Comparison of ENCODE assay signal across 14 cellular contexts in genomic region chr6:136535017-136535416, GRCh38. TPM values are rescaled to one million over a fixed set of nuclear protein-coding genes. Genes with fewer than 3 reads are reported as not detected.
DNase-seq lines count a peak whose midpoint lies in the region; ATAC-seq and TF ChIP-seq lines count a peak whose summit lies in the region.
"Had no signal": no experiment of that assay in that cellular context is flagged by ENCODE, and none has a peak within 500 bp of the region (broad histone marks: within the 10 kb centered on the region; RNA-seq: fewer than 3 reads in every experiment).

No MANE protein-coding gene starts in this region.

- no peak for DNase-seq in GM23338 (ENCODE audit: low spot score)
- peak; percentile 55 for DNase-seq in NCI-H2227 (lab: John Stamatoyannopoulos, UW; ENCODE audit: unreplicated experiment)
- peak; percentile 46 for DNase-seq in ecto neural progenitor cell (ENCODE audit: low spot score)
- DNase-seq in neural progenitor cell (ENCODE audit: low spot score): peak; percentile 14
- DNase-seq in mucosa of descending colon: no peak
- DNase-seq in stimulated activated CD4-positive, alpha-beta T cell treated with anti-CD3 and anti-CD28 coated beads, Interleukin-2, amount 100 ng/mL, for 48 hours: no peak
- DNase-seq: ACHN; CD4-positive, CD25-positive, alpha-beta regulatory T cell; DMS53; GF-D8; GM23248 had no signal

- H3K27me3 ChIP-seq in GM23338 (ENCODE audit: insufficient read depth) (no peaks in the 10 kb centered on the region), neural progenitor cell (no peaks in the 10 kb centered on the region)
- H3K27me3 ChIP-seq: BLaER1 treated with 17β-estradiol and CSF1 and Interleukin-3, amounts not matched to agents 10 nM and 100 nM had no signal

- H3K4me2 ChIP-seq in GM23338: no peak overlapping the region; the same call in 1 of the 2 replicates
- H3K4me2 ChIP-seq in neural progenitor cell: no peak overlapping the region
- H3K4me2 ChIP-seq: BLaER1 treated with 17β-estradiol and CSF1 and Interleukin-3, amounts not matched to agents 10 nM and 100 nM had no signal

- H3K27ac ChIP-seq in GM23338 (ENCODE audit: low read depth) (no peak overlapping the region), neural progenitor cell (no peak overlapping the region)
- H3K27ac ChIP-seq: BLaER1 treated with 17β-estradiol and CSF1 and Interleukin-3, amounts not matched to agents 10 nM and 100 nM; GM23248 had no signal

- no peak overlapping the region for H3K4me3 ChIP-seq in GM23338
- no peak overlapping the region for H3K4me3 ChIP-seq in neural progenitor cell
- H3K4me3 ChIP-seq in mucosa of descending colon: no peak overlapping the region
- H3K4me3 ChIP-seq: BLaER1 treated with 17β-estradiol and CSF1 and Interleukin-3, amounts not matched to agents 10 nM and 100 nM; GM23248; HAP-1 had no signal

- no peaks in the 10 kb centered on the region for H3F3A ChIP-seq in GM23338 (replicated peaks; ENCODE audit: low read depth)
- H3F3A ChIP-seq in neural progenitor cell (ENCODE audit: low read depth): peaks cover 8% of the 10 kb centered on the region

- no peak overlapping the region for H3K27ac Mint-ChIP-seq in GM23338
- H3K27ac Mint-ChIP-seq in neural progenitor cell: no peak overlapping the region
- H3K27ac Mint-ChIP-seq: CD4-positive, CD25-positive, alpha-beta regulatory T cell had no signal

- no peaks in the 10 kb centered on the region for H3K9me3 ChIP-seq in neural progenitor cell (ENCODE audit: low read depth)
- no peaks in the 10 kb centered on the region for H3K9me3 ChIP-seq in mucosa of descending colon
- H3K9me3 ChIP-seq: BLaER1 treated with 17β-estradiol and CSF1 and Interleukin-3, amounts not matched to agents 10 nM and 100 nM; HAP-1 had no signal

- H3K36me3 ChIP-seq in GM23338 (ENCODE audit: insufficient read depth) (no peaks in the 10 kb centered on the region), neural progenitor cell (no peaks in the 10 kb centered on the region), mucosa of descending colon (ENCODE audit: low read depth) (no peaks in the 10 kb centered on the region)
- H3K36me3 ChIP-seq: BLaER1 treated with 17β-estradiol and CSF1 and Interleukin-3, amounts not matched to agents 10 nM and 100 nM; HAP-1 had no signal

- H3K4me3 Mint-ChIP-seq in GM23338 (no peak overlapping the region; the same call in 2 of the 3 replicates), neural progenitor cell (no peak overlapping the region)
- H3K4me3 Mint-ChIP-seq: CD4-positive, CD25-positive, alpha-beta regulatory T cell had no signal

- H3K9ac ChIP-seq in neural progenitor cell: no peak overlapping the region
- H3K9ac ChIP-seq: BLaER1 treated with 17β-estradiol and CSF1 and Interleukin-3, amounts not matched to agents 10 nM and 100 nM; GM23248 had no signal

- H2AFZ ChIP-seq in GM23338 (no peak overlapping the region), neural progenitor cell (replicated peaks) (no peak overlapping the region)
- H2AFZ ChIP-seq: GM23248 had no signal

- peak; percentile 56 for ATAC-seq in GM23338
- ATAC-seq in mucosa of descending colon: no peak
- no peak for ATAC-seq in GM21423 (IDR thresholded peaks at IDR 0.05; ENCODE audit: unreplicated experiment)

- H3K4me1 ChIP-seq in GM23338 (ENCODE audit: insufficient read depth) (peaks cover 46% of the 10 kb centered on the region), neural progenitor cell (peaks cover 18% of the 10 kb centered on the region), mucosa of descending colon (ENCODE audit: low read depth) (no peaks in the 10 kb centered on the region)
- H3K4me1 ChIP-seq: BLaER1 treated with 17β-estradiol and CSF1 and Interleukin-3, amounts not matched to agents 10 nM and 100 nM had no signal

- H3K9me3 Mint-ChIP-seq in GM23338 (no peaks in the 10 kb centered on the region), neural progenitor cell (peaks cover 2% of the 10 kb centered on the region)

- TF ChIP-seq CTCF in GM23338 (conservative IDR thresholded peaks at IDR 0.05; ENCODE audit: low read depth in 2 of 2): no peak
- TF ChIP-seq CTCF in neural progenitor cell (IDR thresholded peaks at IDR 0.05): no peak
- no peak for TF ChIP-seq CTCF in mucosa of descending colon (IDR thresholded peaks at IDR 0.05)

- H3K36me3 Mint-ChIP-seq in GM23338 (ENCODE audit: low read depth) (peaks cover 10% of the 10 kb centered on the region; the same call in 2 of the 3 replicates), neural progenitor cell (no peaks in the 10 kb centered on the region)
- H3K36me3 Mint-ChIP-seq: CD4-positive, CD25-positive, alpha-beta regulatory T cell had no signal

- H4K20me1 ChIP-seq in GM23338 (replicated peaks; ENCODE audit: insufficient read depth) (peaks cover 27% of the 10 kb centered on the region), neural progenitor cell (ENCODE audit: low read depth) (peaks cover 7% of the 10 kb centered on the region)
- H4K20me1 ChIP-seq: BLaER1 treated with 17β-estradiol and CSF1 and Interleukin-3, amounts not matched to agents 10 nM and 100 nM had no signal

- no peaks in the 10 kb centered on the region for H3K9me2 ChIP-seq in GM23338 (ENCODE audit: insufficient read depth)

- peaks cover 100% of the 10 kb centered on the region for H3K79me2 ChIP-seq in GM23338 (replicated peaks; ENCODE audit: insufficient read depth)
- peaks cover 5% of the 10 kb centered on the region for H3K79me2 ChIP-seq in neural progenitor cell (ENCODE audit: low read depth)

- H3K4me1 Mint-ChIP-seq in GM23338: peaks cover 60% of the 10 kb centered on the region
- peaks cover 45% of the 10 kb centered on the region for H3K4me1 Mint-ChIP-seq in neural progenitor cell
- H3K4me1 Mint-ChIP-seq: CD4-positive, CD25-positive, alpha-beta regulatory T cell had no signal

- intact Hi-C loops in mucosa of descending colon (cut with DNase I, micrococcal nuclease): no loop called here

- peaks cover 1% of the 10 kb centered on the region for H3K27me3 Mint-ChIP-seq in GM23338 (ENCODE audit: insufficient read depth, low read depth, poor library complexity)
- peaks cover 4% of the 10 kb centered on the region for H3K27me3 Mint-ChIP-seq in neural progenitor cell (ENCODE audit: insufficient read depth, low read depth)

TF ChIP-seq in GM23338, 12 proteins besides CTCF, POLR2A, EP300 and RAD21 (continues in another document):
- TF ChIP-seq REST (IDR thresholded peaks at IDR 0.05; ENCODE audit: unreplicated experiment): no peak
- TF ChIP-seq EZH2phosphoT487 (IDR thresholded peaks at IDR 0.05; ENCODE audit: unreplicated experiment): no peak
- TF ChIP-seq STAT1 (IDR thresholded peaks at IDR 0.05; ENCODE audit: unreplicated experiment): no peak

RNA-seq across cellular contexts. Expression of gene MAP7, which starts 15.2 kb away (rescaled TPM):
- 47.8 and 49.2 TPM in 2 replicates for total RNA-seq in GM23338 (2014; rRNA removed; shearing (Covaris generic))
- polyA plus RNA-seq in GM23338 (2016; fragmentation: Nextera tagmentation; extraction: Ambion mirVana): 43.2 and 44.7 TPM in 2 replicates
- total RNA-seq in neural progenitor cell (ENCODE audit: low replicate concordance) (8.9 and 9.0 TPM in 2 replicates), mucosa of descending colon (10 to 100 TPM; 28.4 to 80.5 (median 68.6) TPM)

Comparison
In these comparisons a context has a peak if more than half of its experiments do, and no peak if none do; other contexts are left out.
1. DNase-seq: peak in NCI-H2227 (single experiment), ecto neural progenitor cell (single experiment) and neural progenitor cell (single experiment); none in GM23338 (single experiment), mucosa of descending colon (0 of 3) and stimulated activated CD4-positive, alpha-beta T cell treated with anti-CD3 and anti-CD28 coated beads, Interleukin-2, amount 100 ng/mL, for 48 hours (0 of 2).